ENCODE assay signal across 14 cellular contexts in genomic region chr12:99600388-99600787, GRCh38. TPM values are rescaled to one million over a fixed set of nuclear protein-coding genes. Genes with fewer than 3 reads are reported as not detected.
DNase-seq lines count a peak whose midpoint lies in the region; ATAC-seq and TF ChIP-seq lines count a peak whose summit lies in the region.
"Had no signal": no experiment of that assay in that cellular context is flagged by ENCODE, and none has a peak within 500 bp of the region (broad histone marks: within the 10 kb centered on the region; RNA-seq: fewer than 3 reads in every experiment).

No MANE protein-coding gene starts in this region.

- H2AFZ ChIP-seq in OCI-LY7 (ENCODE audit: low read length) = peak overlapping the region; percentile 80; the same call in 1 of the 2 replicates

- H3K36me3 Mint-ChIP-seq in CD14-positive monocyte = no peaks in the 10 kb centered on the region
- H3K36me3 Mint-ChIP-seq: memory B cell had no signal

- POLR2A ChIA-PET in OCI-LY7 (lab: Charles Lee) = interaction anchor here (0.8 to 2.1 kb wide), 15 partner anchors 9 to 218 kb away, joined by 3 to 11 read pairs (median 5); no protein-coding TSS in a partner anchor

- peaks cover 0 to 2% (median 2%) of the 10 kb centered on the region in 3 donors for H3K27me3 Mint-ChIP-seq in CD14-positive monocyte (ENCODE audit: low read depth in 3 of 3)
- H3K27me3 Mint-ChIP-seq: memory B cell had no signal

- intact Hi-C loops in OCI-LY7 (cut with micrococcal nuclease; ENCODE audit: unreplicated experiment) (loop anchor here (1.0 to 10.0 kb wide), 4 partner anchors 144 to 1086 kb away; partner anchors contain the start of gene TMPO), CD14-positive monocyte (cut with micrococcal nuclease) (no loop called here)

- ATAC-seq in GM18511 (IDR thresholded peaks at IDR 0.05; ENCODE audit: unreplicated experiment) (peak; percentile 92), GM21528 (IDR thresholded peaks at IDR 0.05; ENCODE audit: low FRiP score, unreplicated experiment) (peak; percentile 84), HG03378 (IDR thresholded peaks at IDR 0.05; ENCODE audit: unreplicated experiment) (peak; percentile 78)
- ATAC-seq: right lobe of liver had no signal

- H3K9me3 Mint-ChIP-seq in CD14-positive monocyte = peaks cover 0 to 3% (median 0%) of the 10 kb centered on the region in 7 donors

- no TSS peak for BruUV-seq in OCI-LY7 (replicated peaks; lab: Mats Ljungman, UMichigan)

- H3K27ac Mint-ChIP-seq in CD14-positive monocyte = no peak overlapping the region
- H3K27ac Mint-ChIP-seq: memory B cell had no signal

- H3K27ac ChIP-seq in OCI-LY7 (ENCODE audit: low read depth, low read length, poor library complexity, severe bottlenecking) = peak overlapping the region; percentile 99
- H3K27ac ChIP-seq: right lobe of liver had no signal

- peaks cover 49% of the 10 kb centered on the region for H3K4me1 ChIP-seq in OCI-LY7 (ENCODE audit: insufficient read depth, low read length, poor library complexity, severe bottlenecking)
- H3K4me1 ChIP-seq: right lobe of liver had no signal

- TF ChIP-seq CTCF in OCI-LY7 (conservative IDR thresholded peaks at IDR 0.05; ENCODE audit: low read length) (no peak), CD14-positive monocyte (IDR thresholded peaks at IDR 0.05) (no peak)

- H3K36me3 ChIP-seq in OCI-LY7 (ENCODE audit: insufficient read depth, low read length) = peaks cover 79% of the 10 kb centered on the region
- H3K36me3 ChIP-seq: right lobe of liver had no signal

- no peaks in the 10 kb centered on the region for H3K79me2 ChIP-seq in OCI-LY7 (ENCODE audit: insufficient read depth, low read depth, low read length)

- DNase-seq in OCI-LY7 (ENCODE audit: low spot score) (peak; percentile 99), CD14-positive monocyte (ENCODE audit: low spot score) (no peak), KG1 (lab: John Stamatoyannopoulos, UW) (no peak), hepatic stellate cell (ENCODE audit: low spot score) (no peak)
- DNase-seq in stimulated activated CD4-positive, alpha-beta T cell treated with anti-CD3 and anti-CD28 coated beads, Interleukin-12 subunit alpha, Interleukin-12 subunit beta, amount 100 ng/mL, for 4 hours = no peak
- DNase-seq: activated CD8-positive, alpha-beta memory T cell treated with anti-CD3 and anti-CD28 coated beads, Interleukin-2, amount 50 U/mL, for 4 hours; right lobe of liver; stimulated activated CD8-positive, alpha-beta memory T cell treated with anti-CD3 and anti-CD28 coated beads, Interleukin-4, amount 100 ng/mL, for 48 hours; SW 1271 had no signal

- no peak overlapping the region for H3K4me3 Mint-ChIP-seq in CD14-positive monocyte
- H3K4me3 Mint-ChIP-seq: memory B cell had no signal

- H3K4me3 ChIP-seq in OCI-LY7 (ENCODE audit: low read depth, low read length, poor library complexity, severe bottlenecking) = peak overlapping the region; percentile 41
- H3K4me3 ChIP-seq: right lobe of liver had no signal

- peaks cover 71% of the 10 kb centered on the region for H3K9me3 ChIP-seq in OCI-LY7 (ENCODE audit: low read length)
- H3K9me3 ChIP-seq: right lobe of liver had no signal

- no peaks in the 10 kb centered on the region for H4K20me1 ChIP-seq in OCI-LY7 (ENCODE audit: insufficient read depth, low read length)

- peak overlapping the region; percentile 71 for H3K4me2 ChIP-seq in OCI-LY7 (ENCODE audit: low read length)

- no peaks in the 10 kb centered on the region for H3K4me1 Mint-ChIP-seq in CD14-positive monocyte
- H3K4me1 Mint-ChIP-seq: memory B cell had no signal

- CTCF ChIA-PET in OCI-LY7 (lab: Charles Lee; ENCODE audit: unreplicated experiment) = interaction anchor here (0.8 to 1.6 kb wide), 3 partner anchors 150 to 557 kb away, joined by 3 to 8 read pairs (median 3); no protein-coding TSS in a partner anchor

- no peaks in the 10 kb centered on the region for H3K9me2 ChIP-seq in OCI-LY7 (ENCODE audit: insufficient read depth, low read length)

RNA-seq across cellular contexts. Expression of gene GARIN6, which starts 47.2 kb away (rescaled TPM):
- total RNA-seq in OCI-LY7 (2014; rRNA removed; shearing (Covaris generic)) = not detected in 2 replicates
- not detected in 2 replicates for total RNA-seq in OCI-LY7 (2022)
- not detected for polyA plus RNA-seq in CD14-positive monocyte
- total RNA-seq: H4, right lobe of liver had no signal
